ENCODE assay signal across 8 cellular contexts in genomic region chr10:71270301-71270777, GRCh38. TPM values are rescaled to one million over a fixed set of nuclear protein-coding genes. Genes with fewer than 3 reads are reported as not detected.
DNase-seq lines count a peak whose midpoint lies in the region; ATAC-seq, FAIRE-seq and TF ChIP-seq lines count a peak whose summit lies in the region.

No MANE protein-coding gene starts in this region.

- H3K36me3 Mint-ChIP-seq in activated CD8-positive, alpha-beta T cell treated with anti-CD3 and anti-CD28 coated beads, Interleukin-2, amount 10 ng/mL, durations not matched to agents 7 days and 5 days (ENCODE audit: low read depth) = no peaks in the 10 kb centered on the region

- H3K36me3 ChIP-seq in parathyroid adenoma (ENCODE audit: control insufficient read depth, insufficient read depth, low read length) = no peaks in the 10 kb centered on the region

- peak; percentile 43 for TF ChIP-seq CTCF in parathyroid adenoma (IDR thresholded peaks at IDR 0.05)

- H3K27me3 ChIP-seq in parathyroid adenoma (ENCODE audit: control insufficient read depth, insufficient read depth, low read length) = no peaks in the 10 kb centered on the region

- peaks cover 11% of the 10 kb centered on the region for H3K4me1 Mint-ChIP-seq in activated CD8-positive, alpha-beta T cell treated with anti-CD3 and anti-CD28 coated beads, Interleukin-2, amount 10 ng/mL, durations not matched to agents 7 days and 5 days (ENCODE audit: low read depth)

- no peak overlapping the region for H3K9ac ChIP-seq in parathyroid adenoma

- no peak for FAIRE-seq in GM12892 (lab: Jason Lieb, UNC)

- H3K4me3 Mint-ChIP-seq in activated CD8-positive, alpha-beta T cell treated with anti-CD3 and anti-CD28 coated beads, Interleukin-2, amount 10 ng/mL, durations not matched to agents 7 days and 5 days = no peak overlapping the region

- peak; percentile 67 for ATAC-seq in activated CD8-positive, alpha-beta T cell treated with anti-CD3 and anti-CD28 coated beads, Interleukin-2, amount 10 ng/mL, durations not matched to agents 7 days and 5 days
- no peak for ATAC-seq in GM19324 (IDR thresholded peaks at IDR 0.05; ENCODE audit: low FRiP score, unreplicated experiment)

- no peak overlapping the region for H3K4me2 ChIP-seq in parathyroid adenoma (ENCODE audit: low read length)

- H3K27ac Mint-ChIP-seq in activated CD8-positive, alpha-beta T cell treated with anti-CD3 and anti-CD28 coated beads, Interleukin-2, amount 10 ng/mL, durations not matched to agents 7 days and 5 days = no peak overlapping the region

- no peak overlapping the region for H2AFZ ChIP-seq in parathyroid adenoma

- H3K79me2 ChIP-seq in parathyroid adenoma = no peaks in the 10 kb centered on the region

- no peak for TF ChIP-seq POLR2A in GM12892 (IDR thresholded peaks at IDR 0.05; ENCODE audit: low read depth, low read length)

- no peaks in the 10 kb centered on the region for H3K4me1 ChIP-seq in parathyroid adenoma

- no peaks in the 10 kb centered on the region for H3K9me3 Mint-ChIP-seq in activated CD8-positive, alpha-beta T cell treated with anti-CD3 and anti-CD28 coated beads, Interleukin-2, amount 10 ng/mL, durations not matched to agents 7 days and 5 days (ENCODE audit: insufficient read depth)

- CTCF ChIA-PET in activated CD8-positive, alpha-beta T cell treated with anti-CD3 and anti-CD28 coated beads, Interleukin-2, amount 10 ng/mL, durations not matched to agents 7 days and 5 days (lab: Charles Lee) = interaction anchor here (0.7 to 1.8 kb wide), 8 partner anchors 8 to 345 kb away, joined by 3 to 14 read pairs (median 4); no protein-coding TSS in a partner anchor

- H3K27ac ChIP-seq in parathyroid adenoma = no peak overlapping the region

- DNase-seq in AML-193 (lab: John Stamatoyannopoulos, UW) (peak; percentile 39 to 64), GM12892 (ENCODE audit: insufficient read length) (peak; percentile 53), NCI-H2171 treated with DMSO at 0.1 percent for 48 hours (lab: John Stamatoyannopoulos, UW) (peak; percentile 47), germinal center (ENCODE audit: low spot score) (peak; percentile 60), GOT3 (lab: John Stamatoyannopoulos, UW) (no peak)
- peak; percentile 60 for DNase-seq in activated CD8-positive, alpha-beta T cell treated with anti-CD3 and anti-CD28 coated beads, Interleukin-2, amount 10 ng/mL, durations not matched to agents 7 days and 5 days

- H3K9me3 ChIP-seq in parathyroid adenoma (ENCODE audit: control insufficient read depth, low read length) = no peaks in the 10 kb centered on the region

- POLR2A ChIA-PET in activated CD8-positive, alpha-beta T cell treated with anti-CD3 and anti-CD28 coated beads, Interleukin-2, amount 10 ng/mL, durations not matched to agents 7 days and 5 days (lab: Charles Lee) = no interaction called here

- no peaks in the 10 kb centered on the region for H3K27me3 Mint-ChIP-seq in activated CD8-positive, alpha-beta T cell treated with anti-CD3 and anti-CD28 coated beads, Interleukin-2, amount 10 ng/mL, durations not matched to agents 7 days and 5 days (ENCODE audit: low read depth)

- H3K4me3 ChIP-seq in parathyroid adenoma (ENCODE audit: low read depth, low read length) = no peak overlapping the region

RNA-seq across cellular contexts. Expression of gene SLC29A3, which starts 48.7 kb away (rescaled TPM):
- polyA plus RNA-seq in GM12892 (2012; ENCODE audit: missing spikeins) = 1.3 TPM
- total RNA-seq in activated CD8-positive, alpha-beta T cell treated with anti-CD3 and anti-CD28 coated beads, Interleukin-2, amount 10 ng/mL, durations not matched to agents 7 days and 5 days = 1 to 10 TPM; 3.0 to 3.4 TPM

RNA-seq across cellular contexts. Expression of gene UNC5B, which starts 58.0 kb away (rescaled TPM):
- not detected for polyA plus RNA-seq in GM12892 (2012; ENCODE audit: missing spikeins)
- under 1 TPM in 1 of 2 experiments, not detected in 1; 0.05 TPM for total RNA-seq in activated CD8-positive, alpha-beta T cell treated with anti-CD3 and anti-CD28 coated beads, Interleukin-2, amount 10 ng/mL, durations not matched to agents 7 days and 5 days
